14 cellular contexts compared by ENCODE assay signal in the genomic region with DNA sequence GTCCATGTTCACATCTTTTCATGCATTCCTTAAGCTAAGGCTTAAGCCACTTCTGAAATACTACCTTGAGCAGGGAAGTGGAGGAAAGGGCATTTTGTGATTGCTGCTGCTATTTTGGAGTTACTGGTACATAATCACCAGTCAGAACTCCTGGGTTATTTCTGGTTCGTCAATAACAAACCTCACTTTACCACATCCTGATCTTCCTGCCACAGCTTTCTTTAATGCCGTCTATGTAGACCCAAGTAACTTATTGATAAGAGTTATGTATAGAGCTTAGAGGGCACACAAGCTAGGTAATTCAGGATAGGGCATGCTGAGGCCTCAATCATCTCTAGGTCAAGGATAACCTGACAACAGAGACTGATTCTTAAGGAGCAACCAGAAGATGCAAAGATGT.
DNase-seq lines count a peak whose midpoint lies in the region; ATAC-seq and TF ChIP-seq lines count a peak whose summit lies in the region.
"Had no signal": no experiment of that assay in that cellular context is flagged by ENCODE, and none has a peak within 500 bp of the region (broad histone marks: within the 10 kb centered on the region; RNA-seq: fewer than 3 reads in every experiment).

No MANE protein-coding gene starts in this region.

- H3K27me3 ChIP-seq in CD4-positive, alpha-beta T cell (ENCODE audit: control insufficient read depth, insufficient read depth, low read length) = no peaks in the 10 kb centered on the region
- H3K27me3 ChIP-seq: BE2C had no signal

- no peak for DNase-seq in activated naive CD4-positive, alpha-beta T cell treated with anti-CD3 and anti-CD28 coated beads, Interleukin-2, amount 10 ng/mL, durations not matched to agents 7 days and 5 days
- DNase-seq in activated naive CD4-positive, alpha-beta T cell treated with anti-CD3 and anti-CD28 coated beads for 36 hours = no peak
- DNase-seq in CD4-positive, alpha-beta T cell = no peak
- no peak for DNase-seq in effector memory CD8-positive, alpha-beta T cell
- DNase-seq: BE2C, COR-L47, NCI-H1417 treated with DMSO at 0.1 percent for 48 hours, NCI-H2029, NCI-H2171 treated with DMSO at 0.1 percent for 48 hours, NCI-H82 had no signal

- no peak overlapping the region for H3K27ac ChIP-seq in CD4-positive, alpha-beta T cell (ENCODE audit: low read depth, low read length)

- H3K4me1 Mint-ChIP-seq in activated naive CD4-positive, alpha-beta T cell treated with anti-CD3 and anti-CD28 coated beads, Interleukin-2, amount 10 ng/mL, durations not matched to agents 7 days and 5 days = peaks cover 19% of the 10 kb centered on the region
- H3K4me1 Mint-ChIP-seq in activated naive CD4-positive, alpha-beta T cell treated with anti-CD3 and anti-CD28 coated beads for 36 hours (ENCODE audit: low read depth) = peaks cover 7% of the 10 kb centered on the region
- peaks cover 31% of the 10 kb centered on the region for H3K4me1 Mint-ChIP-seq in CD4-positive, alpha-beta T cell (ENCODE audit: low read depth)
- peaks cover 0 to 3% (median 3%) of the 10 kb centered on the region in 3 donors for H3K4me1 Mint-ChIP-seq in IgD-negative memory B cell
- H3K4me1 Mint-ChIP-seq in effector memory CD8-positive, alpha-beta T cell (ENCODE audit: low read depth in 2 of 2) = peaks cover 3 to 16% of the 10 kb centered on the region in 2 donors

- CTCF ChIA-PET in activated naive CD4-positive, alpha-beta T cell treated with anti-CD3 and anti-CD28 coated beads, Interleukin-2, amount 10 ng/mL, durations not matched to agents 7 days and 5 days (lab: Charles Lee) = no interaction called here
- CTCF ChIA-PET in activated naive CD4-positive, alpha-beta T cell treated with anti-CD3 and anti-CD28 coated beads for 36 hours (lab: Charles Lee) = no interaction called here
- CTCF ChIA-PET in CD4-positive, alpha-beta T cell (lab: Charles Lee) = no interaction called here

- peak; percentile 49 for ATAC-seq in CD4-positive, alpha-beta T cell (ENCODE audit: poor library complexity)
- ATAC-seq in effector memory CD8-positive, alpha-beta T cell (replicated peaks) = no peak
- ATAC-seq in GM21529 (IDR thresholded peaks at IDR 0.05; ENCODE audit: unreplicated experiment) (no peak), GM18858 (IDR thresholded peaks at IDR 0.05; ENCODE audit: unreplicated experiment) (no peak)

- H3K4me3 Mint-ChIP-seq in activated naive CD4-positive, alpha-beta T cell treated with anti-CD3 and anti-CD28 coated beads, Interleukin-2, amount 10 ng/mL, durations not matched to agents 7 days and 5 days = no peak overlapping the region
- no peak overlapping the region for H3K4me3 Mint-ChIP-seq in activated naive CD4-positive, alpha-beta T cell treated with anti-CD3 and anti-CD28 coated beads for 36 hours
- H3K4me3 Mint-ChIP-seq in CD4-positive, alpha-beta T cell = no peak overlapping the region
- no peak overlapping the region for H3K4me3 Mint-ChIP-seq in IgD-negative memory B cell
- no peak overlapping the region for H3K4me3 Mint-ChIP-seq in effector memory CD8-positive, alpha-beta T cell

- H3K9me3 Mint-ChIP-seq in activated naive CD4-positive, alpha-beta T cell treated with anti-CD3 and anti-CD28 coated beads, Interleukin-2, amount 10 ng/mL, durations not matched to agents 7 days and 5 days = no peaks in the 10 kb centered on the region
- no peaks in the 10 kb centered on the region for H3K9me3 Mint-ChIP-seq in activated naive CD4-positive, alpha-beta T cell treated with anti-CD3 and anti-CD28 coated beads for 36 hours
- H3K9me3 Mint-ChIP-seq in CD4-positive, alpha-beta T cell = no peaks in the 10 kb centered on the region
- no peaks in the 10 kb centered on the region for H3K9me3 Mint-ChIP-seq in IgD-negative memory B cell
- H3K9me3 Mint-ChIP-seq in effector memory CD8-positive, alpha-beta T cell = no peaks in the 10 kb centered on the region

- H3K36me3 Mint-ChIP-seq in activated naive CD4-positive, alpha-beta T cell treated with anti-CD3 and anti-CD28 coated beads, Interleukin-2, amount 10 ng/mL, durations not matched to agents 7 days and 5 days = peaks cover 80% of the 10 kb centered on the region
- peaks cover 49% of the 10 kb centered on the region for H3K36me3 Mint-ChIP-seq in activated naive CD4-positive, alpha-beta T cell treated with anti-CD3 and anti-CD28 coated beads for 36 hours (ENCODE audit: low read depth)
- peaks cover 93% of the 10 kb centered on the region for H3K36me3 Mint-ChIP-seq in CD4-positive, alpha-beta T cell (ENCODE audit: low read depth)
- H3K36me3 Mint-ChIP-seq in IgD-negative memory B cell = peaks cover 3% of the 10 kb centered on the region
- H3K36me3 Mint-ChIP-seq in effector memory CD8-positive, alpha-beta T cell (ENCODE audit: insufficient read depth) = peaks cover 97% of the 10 kb centered on the region

- intact Hi-C loops in activated naive CD4-positive, alpha-beta T cell treated with anti-CD3 and anti-CD28 coated beads for 36 hours (cut with micrococcal nuclease) = no loop called here
- intact Hi-C loops in CD4-positive, alpha-beta T cell (cut with DNase I, micrococcal nuclease) = no loop called here

- no peaks in the 10 kb centered on the region for H3K9me3 ChIP-seq in CD4-positive, alpha-beta T cell (ENCODE audit: control insufficient read depth, low read length)
- H3K9me3 ChIP-seq: BE2C, HAP-1 had no signal

- no peak for TF ChIP-seq CTCF in CD4-positive, alpha-beta T cell (IDR thresholded peaks at IDR 0.05)

- H3K27me3 Mint-ChIP-seq in activated naive CD4-positive, alpha-beta T cell treated with anti-CD3 and anti-CD28 coated beads, Interleukin-2, amount 10 ng/mL, durations not matched to agents 7 days and 5 days = no peaks in the 10 kb centered on the region
- H3K27me3 Mint-ChIP-seq in activated naive CD4-positive, alpha-beta T cell treated with anti-CD3 and anti-CD28 coated beads for 36 hours (ENCODE audit: low read depth) = no peaks in the 10 kb centered on the region
- H3K27me3 Mint-ChIP-seq in CD4-positive, alpha-beta T cell = no peaks in the 10 kb centered on the region
- no peaks in the 10 kb centered on the region for H3K27me3 Mint-ChIP-seq in IgD-negative memory B cell
- H3K27me3 Mint-ChIP-seq in effector memory CD8-positive, alpha-beta T cell = no peaks in the 10 kb centered on the region

- peak overlapping the region; percentile 74 for H3K27ac Mint-ChIP-seq in activated naive CD4-positive, alpha-beta T cell treated with anti-CD3 and anti-CD28 coated beads, Interleukin-2, amount 10 ng/mL, durations not matched to agents 7 days and 5 days
- H3K27ac Mint-ChIP-seq in activated naive CD4-positive, alpha-beta T cell treated with anti-CD3 and anti-CD28 coated beads for 36 hours = no peak overlapping the region
- peak overlapping the region; percentile 65 for H3K27ac Mint-ChIP-seq in CD4-positive, alpha-beta T cell
- H3K27ac Mint-ChIP-seq in IgD-negative memory B cell = peak overlapping the region in 2 of 3 donors; percentile 4 to 33
- peak overlapping the region; percentile 66 to 79 for H3K27ac Mint-ChIP-seq in effector memory CD8-positive, alpha-beta T cell

- POLR2A ChIA-PET in CD4-positive, alpha-beta T cell (lab: Charles Lee) = interaction anchor here (0.6 to 1.5 kb wide), 2 partner anchors 62 to 70 kb away, joined by 3 to 4 read pairs; no protein-coding TSS in a partner anchor
